In the genomic region with DNA sequence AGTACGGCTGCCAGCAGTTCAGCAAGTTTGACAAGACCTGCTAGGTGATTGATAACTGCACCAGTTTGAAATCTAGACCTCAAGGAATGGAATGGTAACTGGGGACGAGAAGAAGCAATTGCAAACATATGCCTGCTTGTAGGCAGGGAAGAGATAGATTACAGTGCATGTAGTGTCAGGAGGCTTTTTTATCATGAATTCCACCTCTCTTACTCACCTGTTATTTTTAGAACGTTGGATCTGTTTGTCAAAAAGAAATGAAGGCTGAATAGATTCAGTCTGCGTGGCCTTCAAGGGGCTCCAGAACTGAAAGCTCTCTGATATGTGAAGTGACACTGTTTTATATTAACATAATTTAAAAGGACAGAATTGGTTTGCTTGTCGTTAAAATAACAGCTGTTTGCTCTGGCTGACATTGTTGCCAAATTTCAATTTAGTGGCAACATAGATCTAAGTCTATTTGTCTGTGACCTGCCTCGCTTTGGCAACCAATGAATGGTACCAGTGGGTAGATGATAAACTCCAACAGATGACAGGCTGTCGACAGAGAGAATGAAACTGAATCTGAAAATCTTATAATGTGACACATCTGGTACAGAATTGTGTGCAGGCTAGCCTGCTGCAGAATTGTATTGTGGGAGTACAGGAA, we compare ENCODE assay signal across 8 cellular contexts.
A peak's percentile ranks its signal among the peaks of the same experiment; 100 is the strongest.
DNase-seq lines count a peak whose midpoint lies in the region; ATAC-seq and TF ChIP-seq lines count a peak whose summit lies in the region.

No MANE protein-coding gene starts in this region.

- H3K27ac ChIP-seq in right cardiac atrium (ENCODE audit: low read length) (peak overlapping the region; percentile 72), colonic mucosa (no peak overlapping the region)

- H3K4me3 ChIP-seq in right cardiac atrium (ENCODE audit: low read length) (no peak overlapping the region), colonic mucosa (no peak overlapping the region)

- H3K9me3 ChIP-seq in right cardiac atrium (ENCODE audit: control insufficient read depth, low read length) (no peaks in the 10 kb centered on the region), colonic mucosa (no peaks in the 10 kb centered on the region)

- H3K27me3 ChIP-seq in right cardiac atrium (ENCODE audit: control insufficient read depth, insufficient read depth) (no peaks in the 10 kb centered on the region), colonic mucosa (no peaks in the 10 kb centered on the region)

- WGBS in right cardiac atrium, result 38% methylated on average over 7 of the region's 7 CpGs

- no peaks in the 10 kb centered on the region for H3K36me3 ChIP-seq in colonic mucosa

- intact Hi-C loops in right cardiac atrium (cut with DNase I), result no loop called here
- intact Hi-C loops in colonic mucosa (cut with DNase I), result no loop called here

- H3K4me1 ChIP-seq in right cardiac atrium (ENCODE audit: control insufficient read depth, insufficient read depth, low read length), result no peaks in the 10 kb centered on the region
- H3K4me1 ChIP-seq in colonic mucosa, result no peaks in the 10 kb centered on the region

- DNase-seq in stimulated activated CD4-positive, alpha-beta T cell treated with anti-CD3 and anti-CD28 coated beads, Interleukin-4, amount 100 ng/mL, for 24 hours, result peak; percentile 7
- no peak for DNase-seq in stimulated activated CD4-positive, alpha-beta T cell treated with anti-CD3 and anti-CD28 coated beads, Interleukin-2, amount 100 ng/mL, for 48 hours
- DNase-seq in RKO (ENCODE audit: low spot score) (peak; percentile 11), right cardiac atrium (no peak), occipital lobe (lab: John Stamatoyannopoulos, UW) (no peak), NCI-H1417 treated with DMSO at 0.1 percent for 48 hours (lab: John Stamatoyannopoulos, UW) (no peak), colonic mucosa (no peak)

- ATAC-seq in HG02943 (IDR thresholded peaks at IDR 0.05; ENCODE audit: low read depth, unreplicated experiment), result peak; percentile 99
- ATAC-seq in right cardiac atrium, result peak; percentile 72 to 75

- no peak overlapping the region for H3K9ac ChIP-seq in colonic mucosa (ENCODE audit: low read depth in 2 of 2, low read length in 2 of 2)

- TF ChIP-seq CTCF in colonic mucosa (IDR thresholded peaks at IDR 0.05), result no peak

Comparison
In these comparisons a context has a peak if more than half of its experiments do, and no peak if none do; other contexts are left out.
1. DNase-seq: peak in stimulated activated CD4-positive, alpha-beta T cell treated with anti-CD3 and anti-CD28 coated beads, Interleukin-4, amount 100 ng/mL, for 24 hours (single experiment) and RKO (single experiment); none in stimulated activated CD4-positive, alpha-beta T cell treated with anti-CD3 and anti-CD28 coated beads, Interleukin-2, amount 100 ng/mL, for 48 hours (0 of 2), right cardiac atrium (0 of 3), occipital lobe (single experiment), NCI-H1417 treated with DMSO at 0.1 percent for 48 hours (single experiment) and colonic mucosa (single experiment).